ENCODE assay signal across 22 cellular contexts in the genomic region with DNA sequence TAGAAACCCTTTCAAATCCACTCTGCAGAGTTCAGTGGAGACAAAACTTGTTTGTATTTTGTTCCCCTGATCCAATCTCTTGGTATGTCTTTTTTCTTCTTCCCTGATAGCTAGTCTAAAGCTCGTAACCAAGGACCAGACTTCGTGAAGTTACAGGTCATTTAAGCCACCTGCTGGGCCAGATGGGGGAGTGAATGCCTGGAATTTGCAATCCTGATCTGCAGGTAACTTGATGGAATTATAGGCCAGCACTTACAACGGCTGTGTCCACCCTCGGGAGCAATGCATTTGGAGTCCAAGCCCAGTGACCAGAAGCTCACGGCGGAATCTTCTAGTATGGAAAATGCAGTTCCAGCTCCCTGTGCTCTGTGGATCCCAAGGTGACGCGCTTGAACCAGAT.
DNase-seq lines count a peak whose midpoint lies in the region; ATAC-seq and TF ChIP-seq lines count a peak whose summit lies in the region.
"Had no signal": no experiment of that assay in that cellular context is flagged by ENCODE, and none has a peak within 500 bp of the region (broad histone marks: within the 10 kb centered on the region; RNA-seq: fewer than 3 reads in every experiment).

No MANE protein-coding gene starts in this region.

- no peaks in the 10 kb centered on the region for H3K4me1 Mint-ChIP-seq in chondrocyte (ENCODE audit: low read depth)
- H3K4me1 Mint-ChIP-seq: CD4-positive, alpha-beta memory T cell had no signal

- no peaks in the 10 kb centered on the region for H3K36me3 Mint-ChIP-seq in chondrocyte (ENCODE audit: low read depth)
- H3K36me3 Mint-ChIP-seq: CD4-positive, alpha-beta memory T cell had no signal

- no peaks in the 10 kb centered on the region for H3K27me3 Mint-ChIP-seq in chondrocyte (ENCODE audit: low read depth)

- DNase-seq in chondrocyte (ENCODE audit: low spot score): peak; percentile 9
- peak; percentile 55 for DNase-seq in islet precursor cell
- DNase-seq in sciatic nerve (ENCODE audit: low spot score): peak; percentile 7
- no peak for DNase-seq in stimulated activated CD4-positive, alpha-beta T cell treated with anti-CD3 and anti-CD28 coated beads, Interleukin-1b, Interleukin-23, amount 100 ng/mL, for 48 hours
- DNase-seq: C1 segment of cervical spinal cord; CD4-positive, alpha-beta memory T cell; GDM1; Karpas-422; NCI-H1092; NCI-H1417 treated with DMSO at 0.1 percent for 48 hours; NCI-H1694 treated with DMSO at 0.1 percent for 48 hours; NCI-H2081; NCI-H2171; NCI-H226; NCI-H510A; NCI-H69; SHP77 treated with DMSO at 0.1 percent for 48 hours had no signal

- no peak overlapping the region for H3K27ac Mint-ChIP-seq in chondrocyte (ENCODE audit: unreplicated experiment)
- H3K27ac Mint-ChIP-seq: CD4-positive, alpha-beta memory T cell had no signal

- no peak for TF ChIP-seq CTCF in chondrocyte (IDR thresholded peaks at IDR 0.05)

- H3K4me3 Mint-ChIP-seq in chondrocyte (ENCODE audit: unreplicated experiment): no peak overlapping the region
- H3K4me3 Mint-ChIP-seq: CD4-positive, alpha-beta memory T cell had no signal

- ATAC-seq in sciatic nerve (no peak), esophagus mucosa (no peak), HG02870 (IDR thresholded peaks at IDR 0.05; ENCODE audit: unreplicated experiment) (no peak), GM18909 (IDR thresholded peaks at IDR 0.05; ENCODE audit: poor library complexity, unreplicated experiment) (no peak)
- ATAC-seq: GM12878, HepG2 had no signal

- peaks cover 18% of the 10 kb centered on the region for H3K9me3 Mint-ChIP-seq in chondrocyte (ENCODE audit: low read depth)
- H3K9me3 Mint-ChIP-seq: CD4-positive, alpha-beta memory T cell had no signal

- intact Hi-C loops in sciatic nerve (cut with DNase I): no loop called here
